8 cellular contexts compared by ENCODE assay signal in the genomic region with DNA sequence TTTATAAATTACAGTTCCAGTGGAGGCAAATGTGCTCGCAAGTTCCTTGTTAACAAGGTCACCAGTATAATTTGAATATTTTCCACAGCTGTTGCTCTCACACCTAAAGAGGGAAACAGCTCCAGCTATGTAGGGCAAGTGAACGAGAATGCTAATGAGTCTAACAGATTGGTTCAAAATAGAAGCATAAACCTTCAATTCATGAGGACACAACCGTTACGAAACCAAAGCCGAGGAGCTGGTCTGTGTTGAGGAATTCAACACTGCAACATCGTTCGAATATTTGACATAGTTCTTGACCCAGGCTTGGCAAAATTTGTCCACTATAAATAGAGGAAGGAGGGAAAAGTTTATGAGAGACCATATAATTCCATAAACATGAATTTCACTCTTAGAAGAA.
A peak's percentile ranks its signal among the peaks of the same experiment; 100 is the strongest.
DNase-seq lines count a peak whose midpoint lies in the region; ATAC-seq and TF ChIP-seq lines count a peak whose summit lies in the region.
"Had no signal": no experiment of that assay in that cellular context is flagged by ENCODE, and none has a peak within 500 bp of the region (broad histone marks: within the 10 kb centered on the region; RNA-seq: fewer than 3 reads in every experiment).

No MANE protein-coding gene starts in this region.

- H3K36me3 Mint-ChIP-seq in T-helper 2 cell treated with Interferon-gamma antibody and Interleukin-4, amounts not matched to agents 5 μg/mL and 100 μg/mL, for 36 hours (ENCODE audit: low read depth), result no peaks in the 10 kb centered on the region

- no peak overlapping the region for H3K4me3 Mint-ChIP-seq in T-helper 2 cell treated with Interferon-gamma antibody and Interleukin-4, amounts not matched to agents 5 μg/mL and 100 μg/mL, for 36 hours
- H3K4me3 Mint-ChIP-seq: neural crest cell had no signal

- H3K9ac ChIP-seq in fibroblast of lung (ENCODE audit: insufficient read depth, low read length) (no peak overlapping the region), subcutaneous abdominal adipose tissue (ENCODE audit: low read length in 5 of 5) (peak overlapping the region in 1 of 5 donors; percentile 40)

- CTCF ChIA-PET in HEK293T (lab: Yijun Ruan, JAX), result no interaction called here

- POLR2A ChIA-PET in HEK293T (lab: Yijun Ruan, JAX), result no interaction called here

- H2AFZ ChIP-seq in fibroblast of lung (ENCODE audit: low read length), result no peak overlapping the region

- peaks cover 10% of the 10 kb centered on the region for H3K9me3 Mint-ChIP-seq in T-helper 2 cell treated with Interferon-gamma antibody and Interleukin-4, amounts not matched to agents 5 μg/mL and 100 μg/mL, for 36 hours

- H3K27me3 Mint-ChIP-seq in T-helper 2 cell treated with Interferon-gamma antibody and Interleukin-4, amounts not matched to agents 5 μg/mL and 100 μg/mL, for 36 hours (ENCODE audit: low read depth), result peaks cover 9% of the 10 kb centered on the region

- no peaks in the 10 kb centered on the region for H4K20me1 ChIP-seq in fibroblast of lung (ENCODE audit: control insufficient read depth, extremely low read depth, insufficient read depth, low read length)

- peak overlapping the region; percentile 44 for H3K4me2 ChIP-seq in fibroblast of lung (ENCODE audit: extremely low read depth, insufficient read depth, low read length)

- peak overlapping the region; percentile 77 for H3K27ac ChIP-seq in fibroblast of lung (ENCODE audit: insufficient read depth, low read length)
- H3K27ac ChIP-seq in subcutaneous abdominal adipose tissue (ENCODE audit: low read depth, low read length), result peak overlapping the region; percentile 65

- H3K9me3 ChIP-seq in fibroblast of lung (ENCODE audit: control insufficient read depth, insufficient read depth, low read depth, low read length), result no peaks in the 10 kb centered on the region
- peaks cover 0 to 11% (median 3%) of the 10 kb centered on the region in 5 donors for H3K9me3 ChIP-seq in subcutaneous abdominal adipose tissue (ENCODE audit: control insufficient read depth in 5 of 5, low read length in 5 of 5)

- no peak for TF ChIP-seq CTCF in fibroblast of lung (conservative IDR thresholded peaks at IDR 0.05 in 1 of 2, IDR thresholded peaks at IDR 0.05 in 1 of 2; ENCODE audit: low read depth in 1 of 2, low read length in 2 of 2)

- DNase-seq in fibroblast of lung (ENCODE audit: low read depth in 2 of 2), result peak; percentile 86 to 93
- DNase-seq in HEK293T (ENCODE audit: extremely low spot score), result no peak
- no peak for DNase-seq in T-helper 2 cell treated with Interferon-gamma antibody and Interleukin-4, amounts not matched to agents 5 μg/mL and 100 μg/mL, for 36 hours (ENCODE audit: low spot score)

- no peaks in the 10 kb centered on the region for H3K36me3 ChIP-seq in fibroblast of lung (ENCODE audit: control insufficient read depth, insufficient read depth, low read length)
- H3K36me3 ChIP-seq in subcutaneous abdominal adipose tissue (ENCODE audit: control insufficient read depth in 5 of 5, insufficient read depth in 5 of 5, low read length in 5 of 5), result no peaks in the 10 kb centered on the region

- ATAC-seq in GM19467 (IDR thresholded peaks at IDR 0.05; ENCODE audit: unreplicated experiment) (peak; percentile 47), HG03469 (IDR thresholded peaks at IDR 0.05; ENCODE audit: unreplicated experiment) (peak; percentile 42), GM18519 (IDR thresholded peaks at IDR 0.05; ENCODE audit: low FRiP score, unreplicated experiment) (no peak)

- no peaks in the 10 kb centered on the region for H3K27me3 ChIP-seq in fibroblast of lung (ENCODE audit: control insufficient read depth, insufficient read depth, low read length)
- no peaks in the 10 kb centered on the region for H3K27me3 ChIP-seq in subcutaneous abdominal adipose tissue (ENCODE audit: control insufficient read depth in 5 of 5, insufficient read depth in 4 of 5, low read length in 5 of 5)

- H3K4me1 ChIP-seq in fibroblast of lung (ENCODE audit: control insufficient read depth, extremely low read depth, insufficient read depth, low read length) (peaks cover 15% of the 10 kb centered on the region), subcutaneous abdominal adipose tissue (ENCODE audit: control insufficient read depth in 5 of 5, insufficient read depth in 5 of 5, low read length in 5 of 5) (peaks cover 0 to 30% (median 21%) of the 10 kb centered on the region in 5 donors)

- H3K4me3 ChIP-seq in fibroblast of lung (replicated peaks in 1 of 4; ENCODE audit: control extremely low read depth in 1 of 4, insufficient read depth in 1 of 4, low read depth in 3 of 4, low read length in 4 of 4) (peak overlapping the region in 1 of 4 experiments; percentile 24), subcutaneous abdominal adipose tissue (ENCODE audit: low read depth in 1 of 5, low read length in 5 of 5) (peak overlapping the region in 2 of 5 donors; percentile 4 to 10)

- H3K27ac Mint-ChIP-seq in T-helper 2 cell treated with Interferon-gamma antibody and Interleukin-4, amounts not matched to agents 5 μg/mL and 100 μg/mL, for 36 hours, result no peak overlapping the region

- peaks cover 14% of the 10 kb centered on the region for H3K4me1 Mint-ChIP-seq in T-helper 2 cell treated with Interferon-gamma antibody and Interleukin-4, amounts not matched to agents 5 μg/mL and 100 μg/mL, for 36 hours (ENCODE audit: low read depth)

- H3K79me2 ChIP-seq in fibroblast of lung (ENCODE audit: control insufficient read depth, insufficient read depth, low read length), result no peaks in the 10 kb centered on the region

TF ChIP-seq in HEK293T, 16 proteins besides CTCF, POLR2A, EP300 and RAD21:
- TF ChIP-seq SUZ12 (IDR thresholded peaks at IDR 0.05) (no peak), BHLHE40 (IDR thresholded peaks at IDR 0.05; ENCODE audit: borderline replicate concordance) (no peak), TARDBP (IDR thresholded peaks at IDR 0.05) (no peak), ZNF384 (IDR thresholded peaks at IDR 0.05) (no peak), FOXM1 (IDR thresholded peaks at IDR 0.05; ENCODE audit: borderline replicate concordance) (no peak), ARNT (IDR thresholded peaks at IDR 0.05) (no peak), HDGF (IDR thresholded peaks at IDR 0.05; ENCODE audit: borderline replicate concordance) (no peak), ELF4 (IDR thresholded peaks at IDR 0.05) (no peak), FOXA1 (IDR thresholded peaks at IDR 0.05) (no peak), FOXK2 (IDR thresholded peaks at IDR 0.05) (no peak), L3MBTL2 (conservative IDR thresholded peaks at IDR 0.05) (no peak), SP1 (IDR thresholded peaks at IDR 0.05) (no peak), LEF1 (IDR thresholded peaks at IDR 0.05; ENCODE audit: borderline replicate concordance) (no peak), CTBP1 (IDR thresholded peaks at IDR 0.05; ENCODE audit: borderline replicate concordance) (no peak), NFRKB (IDR thresholded peaks at IDR 0.05) (no peak)
- TF ChIP-seq, protein P1, sequence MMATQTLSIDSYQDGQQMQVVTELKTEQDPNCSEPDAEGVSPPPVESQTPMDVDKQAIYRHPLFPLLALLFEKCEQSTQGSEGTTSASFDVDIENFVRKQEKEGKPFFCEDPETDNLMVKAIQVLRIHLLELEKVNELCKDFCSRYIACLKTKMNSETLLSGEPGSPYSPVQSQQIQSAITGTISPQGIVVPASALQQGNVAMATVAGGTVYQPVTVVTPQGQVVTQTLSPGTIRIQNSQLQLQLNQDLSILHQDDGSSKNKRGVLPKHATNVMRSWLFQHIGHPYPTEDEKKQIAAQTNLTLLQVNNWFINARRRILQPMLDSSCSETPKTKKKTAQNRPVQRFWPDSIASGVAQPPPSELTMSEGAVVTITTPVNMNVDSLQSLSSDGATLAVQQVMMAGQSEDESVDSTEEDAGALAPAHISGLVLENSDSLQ (IDR thresholded peaks at IDR 0.05), result no peak

Comparison
In these comparisons a context has a peak if more than half of its experiments do, and no peak if none do; other contexts are left out.
1. DNase-seq: peak in fibroblast of lung (2 of 2); none in HEK293T (single experiment) and T-helper 2 cell treated with Interferon-gamma antibody and Interleukin-4, amounts not matched to agents 5 μg/mL and 100 μg/mL, for 36 hours (single experiment).